18 cellular contexts compared by ENCODE assay signal in the genomic region with DNA sequence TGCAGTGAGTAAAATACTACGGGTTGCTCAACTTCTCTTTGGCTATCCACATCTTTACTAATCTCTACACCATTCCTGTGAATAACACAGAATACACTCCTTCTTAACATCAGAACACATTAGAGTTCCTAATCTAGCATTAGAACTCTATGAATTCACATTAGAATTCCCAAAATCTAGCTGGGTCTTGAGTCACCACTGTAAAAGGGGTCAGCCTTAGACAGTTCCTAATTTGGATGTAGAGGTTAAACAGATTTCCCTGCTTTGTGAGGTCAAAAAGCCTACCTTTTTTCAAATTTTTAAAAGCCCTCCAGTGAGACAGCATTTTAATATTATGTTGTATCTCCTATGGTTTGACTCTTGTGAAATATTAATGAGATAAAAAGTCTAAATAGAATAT. TPM values are rescaled to one million over a fixed set of nuclear protein-coding genes. Genes with fewer than 3 reads are reported as not detected.
DNase-seq lines count a peak whose midpoint lies in the region; ATAC-seq, FAIRE-seq and TF ChIP-seq lines count a peak whose summit lies in the region.
"Had no signal": no experiment of that assay in that cellular context is flagged by ENCODE, and none has a peak within 500 bp of the region (broad histone marks: within the 10 kb centered on the region; RNA-seq: fewer than 3 reads in every experiment).

No MANE protein-coding gene starts in this region.

- no peaks in the 10 kb centered on the region for H3K27me3 Mint-ChIP-seq in activated T-cell treated with anti-CD3 and anti-CD28 coated beads, Interleukin-2, amount 50 U/mL, for 4 hours (ENCODE audit: low read depth)
- no peaks in the 10 kb centered on the region for H3K27me3 Mint-ChIP-seq in astrocyte (ENCODE audit: low read depth, unreplicated experiment)

- 68 to 73% methylated on average over 1 of the region's 1 CpG for WGBS in lower leg skin, 2 donors

- H3K9ac ChIP-seq in astrocyte (ENCODE audit: low read length), result no peak overlapping the region

- no peak for TF ChIP-seq CTCF in NB4 (IDR thresholded peaks at IDR 0.05; ENCODE audit: low read depth, low read length)
- TF ChIP-seq CTCF in astrocyte (IDR thresholded peaks at IDR 0.05; ENCODE audit: insufficient read depth, low read depth, low read length), result no peak
- TF ChIP-seq CTCF in lower leg skin (IDR thresholded peaks at IDR 0.05), result no peak
- TF ChIP-seq CTCF in coronary artery (IDR thresholded peaks at IDR 0.05), result no peak

- DNase-seq in activated T-cell treated with anti-CD3 and anti-CD28 coated beads, Interleukin-2, amount 50 U/mL, for 4 hours, result no peak
- DNase-seq in activated T-cell treated with anti-CD3 and anti-CD28 coated beads, Interleukin-2, amount 50 U/mL, for 48 hours, result no peak
- DNase-seq in NB4 (ENCODE audit: low read depth) (no peak), astrocyte (ENCODE audit: low read depth) (no peak), lower leg skin (ENCODE audit: low spot score in 2 of 2) (no peak), NCI-H748 treated with DMSO at 0.1 percent for 48 hours (lab: John Stamatoyannopoulos, UW) (no peak), coronary artery (ENCODE audit: low spot score) (no peak)
- DNase-seq in stimulated activated effector memory CD8-positive, alpha-beta T cell treated with anti-CD3 and anti-CD28 coated beads, Interleukin-12 subunit alpha, Interleukin-12 subunit beta, amount 100 ng/mL, for 72 hours (ENCODE audit: low spot score in 2 of 2), result no peak
- DNase-seq: activated CD8-positive, alpha-beta memory T cell treated with anti-CD3 and anti-CD28 coated beads for 24 hours; anterior cingulate cortex; dorsolateral prefrontal cortex; IMR-90; NCI-H1436; NCI-H524; ovary; spleen; T1000 had no signal

- H3K4me1 ChIP-seq in astrocyte (ENCODE audit: insufficient read depth, low read length), result peaks cover 52% of the 10 kb centered on the region

- no peaks in the 10 kb centered on the region for H3K27me3 ChIP-seq in astrocyte (ENCODE audit: insufficient read depth, low read length)
- H3K27me3 ChIP-seq: dorsolateral prefrontal cortex, ovary, spleen had no signal

- TF ChIP-seq POLR2A in NB4 (IDR thresholded peaks at IDR 0.05; ENCODE audit: extremely low read depth, insufficient read length) (no peak), lower leg skin (IDR thresholded peaks at IDR 0.05) (no peak)

- H3K4me3 Mint-ChIP-seq in activated T-cell treated with anti-CD3 and anti-CD28 coated beads, Interleukin-2, amount 50 U/mL, for 4 hours, result peak overlapping the region; percentile 100
- H3K4me3 Mint-ChIP-seq in astrocyte (ENCODE audit: unreplicated experiment), result peak overlapping the region; percentile 51
- peak overlapping the region; percentile 96 for H3K4me3 Mint-ChIP-seq in stimulated activated effector memory CD8-positive, alpha-beta T cell treated with anti-CD3 and anti-CD28 coated beads, Interleukin-12 subunit alpha, Interleukin-12 subunit beta, amount 100 ng/mL, for 72 hours

- no peak for FAIRE-seq in astrocyte (lab: Jason Lieb, UNC)

- no peak overlapping the region for H3K27ac ChIP-seq in astrocyte (ENCODE audit: low read depth, low read length)
- H3K27ac ChIP-seq in coronary artery, result no peak overlapping the region
- H3K27ac ChIP-seq: dorsolateral prefrontal cortex, ovary had no signal

- intact Hi-C loops in lower leg skin (cut with DNase I; ENCODE audit: low total_unique reads), result no loop called here

- H3K36me3 Mint-ChIP-seq in activated T-cell treated with anti-CD3 and anti-CD28 coated beads, Interleukin-2, amount 50 U/mL, for 4 hours (ENCODE audit: insufficient read depth), result peaks cover 72% of the 10 kb centered on the region
- H3K36me3 Mint-ChIP-seq in astrocyte (ENCODE audit: low read depth, unreplicated experiment), result peaks cover 6% of the 10 kb centered on the region
- H3K36me3 Mint-ChIP-seq in stimulated activated effector memory CD8-positive, alpha-beta T cell treated with anti-CD3 and anti-CD28 coated beads, Interleukin-12 subunit alpha, Interleukin-12 subunit beta, amount 100 ng/mL, for 72 hours, result peaks cover 100% of the 10 kb centered on the region

- no peak for ATAC-seq in activated T-cell treated with anti-CD3 and anti-CD28 coated beads, Interleukin-2, amount 50 U/mL, for 4 hours
- no peak for ATAC-seq in stimulated activated effector memory CD8-positive, alpha-beta T cell treated with anti-CD3 and anti-CD28 coated beads, Interleukin-12 subunit alpha, Interleukin-12 subunit beta, amount 100 ng/mL, for 72 hours
- ATAC-seq: Panc1 had no signal

- no peaks in the 10 kb centered on the region for H3K9me3 ChIP-seq in astrocyte (ENCODE audit: insufficient read depth, low read depth, low read length)
- H3K9me3 ChIP-seq: ovary, spleen had no signal

- H3K4me3 ChIP-seq in NB4 (ENCODE audit: low read depth, low read length), result peak overlapping the region; percentile 18
- no peak overlapping the region for H3K4me3 ChIP-seq in astrocyte (ENCODE audit: insufficient read depth, low read depth, low read length)
- H3K4me3 ChIP-seq in lower leg skin (ENCODE audit: low read depth, poor library complexity, severe bottlenecking), result no peak overlapping the region
- no peak overlapping the region for H3K4me3 ChIP-seq in coronary artery
- H3K4me3 ChIP-seq: ovary had no signal

- H3K79me2 ChIP-seq in astrocyte (ENCODE audit: insufficient read depth, low read length), result peaks cover 98% of the 10 kb centered on the region

- H2AFZ ChIP-seq in astrocyte (ENCODE audit: low read depth, low read length), result no peak overlapping the region

- no peak overlapping the region for H3K27ac Mint-ChIP-seq in astrocyte (ENCODE audit: unreplicated experiment)
- H3K27ac Mint-ChIP-seq in stimulated activated effector memory CD8-positive, alpha-beta T cell treated with anti-CD3 and anti-CD28 coated beads, Interleukin-12 subunit alpha, Interleukin-12 subunit beta, amount 100 ng/mL, for 72 hours, result peak overlapping the region; percentile 100

- peaks cover 95% of the 10 kb centered on the region for H4K20me1 ChIP-seq in astrocyte (ENCODE audit: insufficient read depth, low read length)

- peaks cover 56% of the 10 kb centered on the region for H3K36me3 ChIP-seq in astrocyte (ENCODE audit: insufficient read depth, low read length)
- H3K36me3 ChIP-seq: ovary had no signal

- H3K9me3 Mint-ChIP-seq in activated T-cell treated with anti-CD3 and anti-CD28 coated beads, Interleukin-2, amount 50 U/mL, for 4 hours, result no peaks in the 10 kb centered on the region
- H3K9me3 Mint-ChIP-seq in astrocyte (ENCODE audit: unreplicated experiment), result no peaks in the 10 kb centered on the region
- H3K9me3 Mint-ChIP-seq in stimulated activated effector memory CD8-positive, alpha-beta T cell treated with anti-CD3 and anti-CD28 coated beads, Interleukin-12 subunit alpha, Interleukin-12 subunit beta, amount 100 ng/mL, for 72 hours, result no peaks in the 10 kb centered on the region

- no peak overlapping the region for H3K4me2 ChIP-seq in astrocyte (ENCODE audit: low read length)

- peaks cover 82% of the 10 kb centered on the region for H3K4me1 Mint-ChIP-seq in activated T-cell treated with anti-CD3 and anti-CD28 coated beads, Interleukin-2, amount 50 U/mL, for 4 hours (ENCODE audit: low read depth)
- H3K4me1 Mint-ChIP-seq in astrocyte (ENCODE audit: low read depth, unreplicated experiment), result peaks cover 56% of the 10 kb centered on the region
- H3K4me1 Mint-ChIP-seq in stimulated activated effector memory CD8-positive, alpha-beta T cell treated with anti-CD3 and anti-CD28 coated beads, Interleukin-12 subunit alpha, Interleukin-12 subunit beta, amount 100 ng/mL, for 72 hours, result peaks cover 75% of the 10 kb centered on the region

RNA-seq across cellular contexts. Expression of a gene that starts 7.4 kb away (rescaled TPM):
- total RNA-seq in activated T-cell treated with anti-CD3 and anti-CD28 coated beads, Interleukin-2, amount 50 U/mL, for 4 hours, result 1,000 to 10,000 TPM; 1,181 to 1,256 (median 1,185) TPM
- 525 and 536 TPM in 2 replicates for total RNA-seq in astrocyte
- 100 to 1,000 TPM; 312 to 425 (median 376) TPM for total RNA-seq in lower leg skin

RNA-seq across cellular contexts. Expression of a gene that starts 18.1 kb away (rescaled TPM):
- total RNA-seq in activated T-cell treated with anti-CD3 and anti-CD28 coated beads, Interleukin-2, amount 50 U/mL, for 4 hours, result under 1 TPM in 2 of 3 donors, not detected in 1; 0.08 to 0.35 TPM
- total RNA-seq in astrocyte, result not detected in 2 replicates
- 1 to 10 TPM in 1 of 4 donors, under 1 TPM in 1, not detected in 2; 0.21 to 2.6 TPM for total RNA-seq in lower leg skin
- total RNA-seq: IMR-90 had no signal
